Comparison of ENCODE assay signal across 8 cellular contexts in genomic region chr2:241609859-241610793, GRCh38. TPM values are rescaled to one million over a fixed set of nuclear protein-coding genes. Genes with fewer than 3 reads are reported as not detected.
DNase-seq lines count a peak whose midpoint lies in the region; ATAC-seq and TF ChIP-seq lines count a peak whose summit lies in the region.

No MANE protein-coding gene starts in this region.

- POLR2A ChIA-PET in Panc1 (lab: Charles Lee): interaction anchor here (0.5 kb wide), 1 partner anchor 40 kb away, joined by 5 read pairs; no protein-coding TSS in a partner anchor

- peak; percentile 27; the same call in 1 of the 2 replicates for TF ChIP-seq CTCF in AG09319 (IDR thresholded peaks at IDR 0.05; ENCODE audit: low read depth, low read length)
- TF ChIP-seq CTCF in Panc1 (IDR thresholded peaks at IDR 0.05): peak; percentile 90

- H3K4me3 ChIP-seq in Panc1 (ENCODE audit: low read depth in 2 of 2, low read length in 2 of 2): peak overlapping the region; percentile 55 to 67

- no TSS peak for BruUV-seq in Panc1 (replicated peaks; lab: Mats Ljungman, UMichigan)

- no peaks in the 10 kb centered on the region for H3K9me3 ChIP-seq in Panc1 (ENCODE audit: control insufficient read depth, insufficient read depth, low read depth, low read length)

- peak overlapping the region; percentile 91 for H3K27ac ChIP-seq in Panc1 (ENCODE audit: low read length)

- H3K36me3 ChIP-seq in Panc1 (ENCODE audit: control insufficient read depth, insufficient read depth, low read length): peaks cover 4% of the 10 kb centered on the region

- intact Hi-C loops in Panc1 (cut with micrococcal nuclease; ENCODE audit: unreplicated experiment): no loop called here

- ATAC-seq in GM19328 (IDR thresholded peaks at IDR 0.05; ENCODE audit: unreplicated experiment) (peak; percentile 91), HG03460 (IDR thresholded peaks at IDR 0.05; ENCODE audit: unreplicated experiment) (peak; percentile 96), Panc1 (peak; percentile 99)

- in situ Hi-C loops in Panc1 (cut with HindIII; ENCODE audit: low pct_unique_long_range_greater_than_20kb, low sequenced_read_pairs): no loop called here

- no peaks in the 10 kb centered on the region for H3K27me3 ChIP-seq in Panc1 (ENCODE audit: control insufficient read depth, insufficient read depth, low read length)

- DNase-seq in AG09319 (ENCODE audit: extremely low read depth, low read depth) (peak; percentile 40), Panc1 (ENCODE audit: low read depth, low spot score) (no peak), germinal center (ENCODE audit: low spot score) (peak; percentile 90), occipital lobe (lab: John Stamatoyannopoulos, UW) (peak; percentile 41), superior temporal gyrus (ENCODE audit: extremely low spot score) (peak; percentile 41)
- peak; percentile 90 for DNase-seq in activated naive CD4-positive, alpha-beta T cell treated with Interleukin-2 at 50 U/mL for 16 hours

- CTCF ChIA-PET in Panc1 (lab: Charles Lee): no interaction called here

- H3K4me1 ChIP-seq in Panc1 (ENCODE audit: control insufficient read depth, insufficient read depth, low read length): peaks cover 5% of the 10 kb centered on the region; the same call in 1 of the 2 replicates

RNA-seq across cellular contexts. Expression of gene THAP4, which starts 26.8 kb away (rescaled TPM):
- total RNA-seq in Panc1 (2021; ENCODE audit: unreplicated experiment): 77.9 TPM
- polyA plus RNA-seq in Panc1 (2012; ENCODE audit: insufficient read length): 127 TPM
- 22.0 TPM for total RNA-seq in occipital lobe

RNA-seq across cellular contexts. Expression of gene ATG4B, which starts 27.4 kb away (rescaled TPM):
- total RNA-seq in Panc1 (2021; ENCODE audit: unreplicated experiment) (84.2 TPM), occipital lobe (33.7 TPM)
- polyA plus RNA-seq in Panc1 (2012; ENCODE audit: insufficient read length): 106 TPM

RNA-seq across cellular contexts. Expression of gene BOK, which starts 51.6 kb away (rescaled TPM):
- total RNA-seq in Panc1 (2021; ENCODE audit: unreplicated experiment) (39.1 TPM), occipital lobe (22.8 TPM)
- 77.4 TPM for polyA plus RNA-seq in Panc1 (2012; ENCODE audit: insufficient read length)
